In genomic region chr7:6857714-6858314, GRCh38 we compare ENCODE assay signal across 8 cellular contexts. TPM values are rescaled to one million over a fixed set of nuclear protein-coding genes. Genes with fewer than 3 reads are reported as not detected.
DNase-seq lines count a peak whose midpoint lies in the region; ATAC-seq, FAIRE-seq and TF ChIP-seq lines count a peak whose summit lies in the region.
"Not testable (repeated sequence)": the region's sequence is repeated elsewhere in the genome, so short reads cannot be mapped to it uniquely, and the experiment has no call there.

No MANE protein-coding gene starts in this region.

- H3K4me3 ChIP-seq in DND-41 (ENCODE audit: low read depth in 1 of 2, low read length in 2 of 2); Loucy (ENCODE audit: low read length, poor library complexity, severe bottlenecking); gastrocnemius medialis; transverse colon: not testable (repeated sequence)

- H3K36me3 ChIP-seq in DND-41 (ENCODE audit: insufficient read depth, low read length); Loucy (ENCODE audit: insufficient read depth, low read length); gastrocnemius medialis; transverse colon: not testable (repeated sequence)

- 13% methylated on average over 14 of the region's 14 CpGs; no CpG with 5 or more reads in 1 of the 2 donors for WGBS in transverse colon (ENCODE audit: low coverage in 1 of 2), 2 donors

- DNase-seq in DND-41, result peak; percentile 87
- DNase-seq in RCC 7860 (ENCODE audit: low spot score), result peak; percentile 20
- peak; percentile 55 to 68 (median 55) for DNase-seq in activated CD8-positive, alpha-beta memory T cell treated with anti-CD3 and anti-CD28 coated beads for 48 hours (ENCODE audit: low read depth in 2 of 3, low spot score in 2 of 3)
- DNase-seq in cerebellum (ENCODE audit: low spot score), result peak; percentile 9
- DNase-seq in islet precursor cell, result peak; percentile 83
- peak; percentile 26 to 35 for DNase-seq in gastrocnemius medialis
- DNase-seq in transverse colon, result peak; percentile 76

- TF ChIP-seq EP300 in transverse colon (IDR thresholded peaks at IDR 0.05; ENCODE audit: low read depth), result not testable (repeated sequence)

- not testable (repeated sequence) for H4K20me1 ChIP-seq in DND-41 (ENCODE audit: insufficient read depth, low read length); Loucy (ENCODE audit: insufficient read depth, low read length, poor library complexity, severe bottlenecking)

- H3K79me2 ChIP-seq in DND-41 (ENCODE audit: insufficient read depth, low read length); Loucy (ENCODE audit: insufficient read depth, low read length): not testable (repeated sequence)

- H2AFZ ChIP-seq in DND-41 (ENCODE audit: low read depth, low read length); Loucy (ENCODE audit: low read length): not testable (repeated sequence)

- ATAC-seq in DND-41 (ENCODE audit: insufficient read depth, low read depth), result peak; percentile 59; the same call in 2 of the 3 replicates
- not testable (repeated sequence) for ATAC-seq in gastrocnemius medialis

- H3K27ac ChIP-seq in DND-41 (ENCODE audit: low read length); gastrocnemius medialis; transverse colon: not testable (repeated sequence)

- not testable (repeated sequence) for H3F3A ChIP-seq in Loucy (ENCODE audit: low read depth)

- not testable (repeated sequence) for FAIRE-seq in RCC 7860 (lab: Jason Lieb, UNC)

- H3K4me1 ChIP-seq in DND-41 (ENCODE audit: insufficient read depth, low read length); Loucy (ENCODE audit: insufficient read depth, low read length, poor library complexity, severe bottlenecking); gastrocnemius medialis; transverse colon: not testable (repeated sequence)

- intact Hi-C loops in gastrocnemius medialis (cut with DNase I; ENCODE audit: low total_unique reads); transverse colon (cut with DNase I; ENCODE audit: low total_unique reads): not testable (repeated sequence)

- peak overlapping the region; percentile 33; the same call in 1 of the 2 replicates for H3K4me2 ChIP-seq in DND-41 (ENCODE audit: insufficient read depth, low read length)
- not testable (repeated sequence) for H3K4me2 ChIP-seq in Loucy (ENCODE audit: low read depth, low read length, poor library complexity, severe bottlenecking)

- TF ChIP-seq CTCF in DND-41 (IDR thresholded peaks at IDR 0.05; ENCODE audit: borderline replicate concordance, extremely low read depth, low read length, poor library complexity, severe bottlenecking) (peak; percentile 70), Loucy (conservative IDR thresholded peaks at IDR 0.05; ENCODE audit: low read length) (peak; percentile 50), gastrocnemius medialis (IDR thresholded peaks at IDR 0.05 in 4 of 5, conservative IDR thresholded peaks at IDR 0.05 in 1 of 5) (peak in 4 of 5 experiments; percentile 45 to 71 (median 62)), transverse colon (IDR thresholded peaks at IDR 0.05) (peak; percentile 57 to 86 (median 72))

- not testable (repeated sequence) for H3K9ac ChIP-seq in DND-41 (ENCODE audit: low read depth, low read length); Loucy (ENCODE audit: low read depth, low read length, poor library complexity, severe bottlenecking)

- not testable (repeated sequence) for H3K9me3 ChIP-seq in DND-41 (ENCODE audit: insufficient read depth, low read length, severe bottlenecking); Loucy (ENCODE audit: insufficient read depth, low read depth, low read length); gastrocnemius medialis; transverse colon

- in situ Hi-C loops in gastrocnemius medialis (cut with MboI; ENCODE audit: low sequenced_read_pairs in 4 of 4); transverse colon (cut with MboI; ENCODE audit: low pct_ligation_motif_present in 1 of 4, low pct_unique_long_range_greater_than_20kb in 1 of 4, low sequenced_read_pairs in 3 of 4): not testable (repeated sequence)

- TF ChIP-seq POLR2A in gastrocnemius medialis (IDR thresholded peaks at IDR 0.05); transverse colon (IDR thresholded peaks at IDR 0.05): not testable (repeated sequence)

- H3K27me3 ChIP-seq in DND-41 (ENCODE audit: insufficient read depth, low read length, poor library complexity); Loucy (ENCODE audit: insufficient read depth, low read length, poor library complexity, severe bottlenecking); transverse colon: not testable (repeated sequence)
- peaks cover 0 to 13% (median 0%) of the 10 kb centered on the region in 3 donors for H3K27me3 ChIP-seq in gastrocnemius medialis

- not testable (repeated sequence) for H3K9me2 ChIP-seq in Loucy (replicated peaks; ENCODE audit: low read depth, low read length)

RNA-seq across cellular contexts. Expression of gene CCZ1B, which starts 31.7 kb away (rescaled TPM):
- total RNA-seq in cerebellum, result 132 TPM
- 10 to 100 TPM in 2 of 4 donors, 1 to 10 TPM in 2; 7.6 to 23.3 (median 13.2) TPM for total RNA-seq in gastrocnemius medialis
- total RNA-seq in transverse colon, result 10 to 100 TPM; 37.4 to 58.6 (median 52.1) TPM

Comparison
In these comparisons a context has a peak if more than half of its experiments do, and no peak if none do; other contexts are left out.
1. DNase-seq: peak in every context shown above with its lines; median percentile 87 in DND-41; 83 in islet precursor cell; 76 in transverse colon; 55 in activated CD8-positive, alpha-beta memory T cell treated with anti-CD3 and anti-CD28 coated beads for 48 hours; 30 in gastrocnemius medialis; 20 in RCC 7860; 9 in cerebellum.